In genomic region chr11:85913486-85913885, GRCh38 we compare ENCODE assay signal across 28 cellular contexts. TPM values are rescaled to one million over a fixed set of nuclear protein-coding genes. Genes with fewer than 3 reads are reported as not detected.
"Had no signal": no experiment of that assay in that cellular context is flagged by ENCODE, and none has a peak within 500 bp of the region (broad histone marks: within the 10 kb centered on the region; RNA-seq: fewer than 3 reads in every experiment).

No MANE protein-coding gene starts in this region.

- H3K27me3 ChIP-seq: ascending aorta, hepatocyte, upper lobe of left lung had no signal

- H3K4me1 ChIP-seq: ascending aorta, left ventricle myocardium inferior, upper lobe of left lung had no signal

- H3K4me3 ChIP-seq: ascending aorta, hepatocyte, left ventricle myocardium inferior, upper lobe of left lung had no signal

- H3K4me3 Mint-ChIP-seq: activated CD8-positive, alpha-beta T cell treated with anti-CD3 and anti-CD28 coated beads, Interleukin-2, amount 10 ng/mL, durations not matched to agents 7 days and 5 days; activated naive CD4-positive, alpha-beta T cell treated with anti-CD3 and anti-CD28 coated beads, Interleukin-2, amount 50 U/mL, for 24 hours; immature natural killer cell; mesothelial cell of epicardium; natural killer cell had no signal

- DNase-seq: activated CD4-positive, alpha-beta T cell treated with anti-CD3 and anti-CD28 coated beads for 1 hour; activated CD4-positive, alpha-beta T cell treated with anti-CD3 and anti-CD28 coated beads, Interleukin-2, amount 50 U/mL, for 1 hour; activated CD8-positive, alpha-beta T cell treated with anti-CD3 and anti-CD28 coated beads, Interleukin-2, amount 10 ng/mL, durations not matched to agents 7 days and 5 days; activated gamma-delta T cell treated with Interleukin-2 at 50 U/mL for 16 hours; activated T-cell treated with anti-CD3 and anti-CD28 coated beads, Interleukin-2, amount 50 U/mL, for 1 hour; central memory CD4-positive, alpha-beta T cell; effector memory CD4-positive, alpha-beta T cell; glutamatergic neuron; immature natural killer cell; left ventricle myocardium inferior; mammary epithelial cell; natural killer cell; retina; stimulated activated CD4-positive, alpha-beta T cell treated with anti-CD3 and anti-CD28 coated beads, Interleukin-2, amount 100 ng/mL, for 48 hours; stimulated activated naive CD4-positive, alpha-beta T cell; upper lobe of left lung had no signal

- H3K36me3 ChIP-seq: ascending aorta, left ventricle myocardium inferior, upper lobe of left lung had no signal

- H3K9me3 ChIP-seq: ascending aorta had no signal

- ATAC-seq: activated CD8-positive, alpha-beta T cell treated with anti-CD3 and anti-CD28 coated beads, Interleukin-2, amount 10 ng/mL, durations not matched to agents 7 days and 5 days; esophagus mucosa; natural killer cell had no signal

- H3K36me3 Mint-ChIP-seq: activated naive CD4-positive, alpha-beta T cell treated with anti-CD3 and anti-CD28 coated beads, Interleukin-2, amount 50 U/mL, for 24 hours; mesothelial cell of epicardium; natural killer cell had no signal

- H3K4me1 Mint-ChIP-seq: activated naive CD4-positive, alpha-beta T cell treated with anti-CD3 and anti-CD28 coated beads, Interleukin-2, amount 50 U/mL, for 24 hours; immature natural killer cell; mesothelial cell of epicardium; natural killer cell had no signal

- H3K27me3 Mint-ChIP-seq: activated naive CD4-positive, alpha-beta T cell treated with anti-CD3 and anti-CD28 coated beads, Interleukin-2, amount 50 U/mL, for 24 hours had no signal

- H3K27ac ChIP-seq: ascending aorta, hepatocyte, left ventricle myocardium inferior, upper lobe of left lung had no signal

- H3K9me3 Mint-ChIP-seq: activated naive CD4-positive, alpha-beta T cell treated with anti-CD3 and anti-CD28 coated beads, Interleukin-2, amount 50 U/mL, for 24 hours; immature natural killer cell; natural killer cell had no signal

- H3K27ac Mint-ChIP-seq: activated CD8-positive, alpha-beta T cell treated with anti-CD3 and anti-CD28 coated beads, Interleukin-2, amount 10 ng/mL, durations not matched to agents 7 days and 5 days; activated naive CD4-positive, alpha-beta T cell treated with anti-CD3 and anti-CD28 coated beads, Interleukin-2, amount 50 U/mL, for 24 hours; immature natural killer cell; mesothelial cell of epicardium; natural killer cell had no signal

RNA-seq across cellular contexts. Expression of gene CCDC83, which starts 58.3 kb away (rescaled TPM):
- total RNA-seq: activated CD8-positive, alpha-beta T cell treated with anti-CD3 and anti-CD28 coated beads, Interleukin-2, amount 10 ng/mL, durations not matched to agents 7 days and 5 days; ascending aorta; dermis microvascular lymphatic vessel endothelial cell; endothelial cell of umbilical vein; esophagus mucosa; frontal cortex; hepatocyte; kidney epithelial cell; left ventricle myocardium inferior; mammary epithelial cell; mesothelial cell of epicardium; osteoblast; posterior vena cava; T-helper 2 cell treated with Interferon-gamma antibody and Interleukin-4, amounts not matched to agents 100 ng/mL and 5 ng/mL, for 36 hours; upper lobe of left lung had no signal
- polyA plus RNA-seq: endothelial cell of umbilical vein, hepatocyte, immature natural killer cell, mammary epithelial cell had no signal
